In the genomic region with DNA sequence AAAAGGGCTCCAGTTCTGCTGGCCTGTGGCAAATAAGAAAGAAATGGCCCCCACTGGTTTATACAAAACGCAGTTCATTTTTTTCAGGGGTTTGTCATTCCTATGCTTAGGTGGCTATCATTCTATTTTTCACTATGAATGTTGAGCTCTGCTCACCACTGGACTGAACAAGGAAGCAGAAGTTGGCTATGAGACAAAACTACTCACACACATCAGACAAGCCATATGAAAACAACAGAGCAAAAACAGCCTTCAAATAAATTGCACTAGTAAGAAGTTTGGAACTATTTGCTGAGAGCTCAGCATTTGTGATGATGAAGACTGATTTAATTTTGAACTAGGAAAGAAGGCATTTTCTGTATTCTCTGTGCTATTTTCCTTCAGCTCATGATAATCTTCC, we compare ENCODE assay signal across 18 cellular contexts.
"Had no signal": no experiment of that assay in that cellular context is flagged by ENCODE, and none has a peak within 500 bp of the region (broad histone marks: within the 10 kb centered on the region; RNA-seq: fewer than 3 reads in every experiment).

No MANE protein-coding gene starts in this region.

- H3K4me1 ChIP-seq: uterus had no signal

- H3K9me3 ChIP-seq: transverse colon, uterus had no signal

- H3K4me3 ChIP-seq: cardiac muscle cell, transverse colon, uterus had no signal

- H3K27me3 ChIP-seq: cardiac muscle cell, transverse colon had no signal

- ATAC-seq: activated CD4-positive, CD25-positive, alpha-beta regulatory T cell treated with anti-CD3 and anti-CD28 coated beads, Interleukin-2, amount 50 U/mL, for 24 hours; activated T-cell treated with anti-CD3 and anti-CD28 coated beads, Interleukin-2, amount 50 U/mL, for 72 hours; effector memory CD8-positive, alpha-beta T cell had no signal

- H3K36me3 ChIP-seq: cardiac muscle cell, transverse colon, uterus had no signal

- DNase-seq: activated CD4-positive, alpha-beta T cell treated with anti-CD3 and anti-CD28 coated beads, Interleukin-2, amount 50 U/mL, for 1 hour; activated CD8-positive, alpha-beta memory T cell treated with anti-CD3 and anti-CD28 coated beads, Interleukin-2, amount 50 U/mL, for 4 hours; activated gamma-delta T cell; activated T-cell treated with anti-CD3 and anti-CD28 coated beads, Interleukin-2, amount 50 U/mL, for 72 hours; effector memory CD8-positive, alpha-beta T cell; mesendoderm; posterior cingulate gyrus; stimulated activated CD4-positive, alpha-beta T cell treated with anti-CD3 and anti-CD28 coated beads, Interleukin-12 subunit alpha, Interleukin-12 subunit beta, amount 100 ng/mL, for 4 hours; stimulated activated CD4-positive, alpha-beta T cell treated with anti-CD3 and anti-CD28 coated beads, Interleukin-1b, Interleukin-23, amount 100 ng/mL, for 48 hours; stimulated activated CD8-positive, alpha-beta memory T cell treated with anti-CD3 and anti-CD28 coated beads, Interleukin-4, amount 100 ng/mL, for 48 hours; stimulated activated naive CD4-positive, alpha-beta T cell; substantia nigra; T-helper 1 cell; T-helper 9 cell; transverse colon; uterus had no signal

- H3K27ac ChIP-seq: cardiac muscle cell, uterus had no signal
